8 cellular contexts compared by ENCODE assay signal in genomic region chr11:102347526-102348331, GRCh38. TPM values are rescaled to one million over a fixed set of nuclear protein-coding genes. Genes with fewer than 3 reads are reported as not detected.
DNase-seq lines count a peak whose midpoint lies in the region; ATAC-seq, FAIRE-seq and TF ChIP-seq lines count a peak whose summit lies in the region.

No MANE protein-coding gene starts in this region.

- H3K4me1 Mint-ChIP-seq in activated CD8-positive, alpha-beta memory T cell treated with anti-CD3 and anti-CD28 coated beads, Interleukin-2, amount 10 ng/mL, durations not matched to agents 7 days and 5 days, result peaks cover 29% of the 10 kb centered on the region
- H3K4me1 Mint-ChIP-seq in astrocyte (ENCODE audit: low read depth, unreplicated experiment), result peaks cover 28% of the 10 kb centered on the region

- CTCF ChIA-PET in activated CD8-positive, alpha-beta memory T cell treated with anti-CD3 and anti-CD28 coated beads, Interleukin-2, amount 10 ng/mL, durations not matched to agents 7 days and 5 days (lab: Charles Lee), result interaction anchor here (1.2 to 3.8 kb wide), 2 partner anchors 54 to 148 kb away, joined by 3 to 15 read pairs; no protein-coding TSS in a partner anchor

- H3K4me2 ChIP-seq in astrocyte (ENCODE audit: low read length), result peak overlapping the region; percentile 83

- no peaks in the 10 kb centered on the region for H3K9me3 Mint-ChIP-seq in activated CD8-positive, alpha-beta memory T cell treated with anti-CD3 and anti-CD28 coated beads, Interleukin-2, amount 10 ng/mL, durations not matched to agents 7 days and 5 days (ENCODE audit: low read depth)
- H3K9me3 Mint-ChIP-seq in astrocyte (ENCODE audit: unreplicated experiment), result no peaks in the 10 kb centered on the region

- peak overlapping the region; percentile 26 for H2AFZ ChIP-seq in astrocyte (ENCODE audit: low read depth, low read length)

- peak overlapping the region; percentile 92 for H3K4me3 ChIP-seq in NB4 (ENCODE audit: low read depth, low read length)
- peak overlapping the region; percentile 91 for H3K4me3 ChIP-seq in astrocyte (ENCODE audit: insufficient read depth, low read depth, low read length)
- H3K4me3 ChIP-seq in iPS-11a (ENCODE audit: low read depth, low read length), result peak overlapping the region; percentile 91
- H3K4me3 ChIP-seq in skeletal muscle cell (ENCODE audit: low read depth, low read length), result peak overlapping the region; percentile 86

- peaks cover 25% of the 10 kb centered on the region for H3K36me3 Mint-ChIP-seq in activated CD8-positive, alpha-beta memory T cell treated with anti-CD3 and anti-CD28 coated beads, Interleukin-2, amount 10 ng/mL, durations not matched to agents 7 days and 5 days
- H3K36me3 Mint-ChIP-seq in astrocyte (ENCODE audit: low read depth, unreplicated experiment), result peaks cover 6% of the 10 kb centered on the region

- FAIRE-seq in astrocyte (lab: Jason Lieb, UNC), result no peak

- peak overlapping the region; percentile 99 for H3K27ac ChIP-seq in astrocyte (ENCODE audit: low read depth, low read length)

- peak overlapping the region; percentile 97 for H3K27ac Mint-ChIP-seq in activated CD8-positive, alpha-beta memory T cell treated with anti-CD3 and anti-CD28 coated beads, Interleukin-2, amount 10 ng/mL, durations not matched to agents 7 days and 5 days
- peak overlapping the region; percentile 84 for H3K27ac Mint-ChIP-seq in astrocyte (ENCODE audit: unreplicated experiment)

- TF ChIP-seq CTCF in NB4 (IDR thresholded peaks at IDR 0.05; ENCODE audit: low read depth, low read length), result no peak
- TF ChIP-seq CTCF in astrocyte (IDR thresholded peaks at IDR 0.05; ENCODE audit: insufficient read depth, low read depth, low read length), result no peak

- peaks cover 10% of the 10 kb centered on the region for H3K36me3 ChIP-seq in astrocyte (ENCODE audit: insufficient read depth, low read length)

- H3K4me3 Mint-ChIP-seq in activated CD8-positive, alpha-beta memory T cell treated with anti-CD3 and anti-CD28 coated beads, Interleukin-2, amount 10 ng/mL, durations not matched to agents 7 days and 5 days, result peak overlapping the region; percentile 88
- peak overlapping the region; percentile 95 for H3K4me3 Mint-ChIP-seq in astrocyte (ENCODE audit: unreplicated experiment)

- peaks cover 52% of the 10 kb centered on the region for H3K79me2 ChIP-seq in astrocyte (ENCODE audit: insufficient read depth, low read length)

- peaks cover 19% of the 10 kb centered on the region for H3K4me1 ChIP-seq in astrocyte (ENCODE audit: insufficient read depth, low read length)

- TF ChIP-seq POLR2A in NB4 (IDR thresholded peaks at IDR 0.05; ENCODE audit: extremely low read depth, insufficient read length), result no peak

- H3K27me3 ChIP-seq in astrocyte (ENCODE audit: insufficient read depth, low read length), result no peaks in the 10 kb centered on the region

- DNase-seq in activated CD8-positive, alpha-beta memory T cell treated with anti-CD3 and anti-CD28 coated beads, Interleukin-2, amount 10 ng/mL, durations not matched to agents 7 days and 5 days, result peak; percentile 47
- DNase-seq in activated CD8-positive, alpha-beta memory T cell treated with anti-CD3 and anti-CD28 coated beads, Interleukin-2, amount 50 U/mL, for 48 hours, result no peak
- DNase-seq in NB4 (ENCODE audit: low read depth) (peak; percentile 65), astrocyte (ENCODE audit: low read depth) (peak; percentile 35), skeletal muscle cell (ENCODE audit: low read depth) (no peak), cortex of kidney (lab: John Stamatoyannopoulos, UW) (no peak)

- peak overlapping the region; percentile 95 for H3K9ac ChIP-seq in astrocyte (ENCODE audit: low read length)

- H4K20me1 ChIP-seq in astrocyte (ENCODE audit: insufficient read depth, low read length), result peaks cover 15% of the 10 kb centered on the region

- no peaks in the 10 kb centered on the region for H3K9me3 ChIP-seq in astrocyte (ENCODE audit: insufficient read depth, low read depth, low read length)

- peak; percentile 5 for ATAC-seq in activated CD8-positive, alpha-beta memory T cell treated with anti-CD3 and anti-CD28 coated beads, Interleukin-2, amount 10 ng/mL, durations not matched to agents 7 days and 5 days
- peak; percentile 14 for ATAC-seq in HG02571 (IDR thresholded peaks at IDR 0.05; ENCODE audit: unreplicated experiment)

- no peaks in the 10 kb centered on the region for H3K27me3 Mint-ChIP-seq in activated CD8-positive, alpha-beta memory T cell treated with anti-CD3 and anti-CD28 coated beads, Interleukin-2, amount 10 ng/mL, durations not matched to agents 7 days and 5 days
- no peaks in the 10 kb centered on the region for H3K27me3 Mint-ChIP-seq in astrocyte (ENCODE audit: low read depth, unreplicated experiment)

RNA-seq across cellular contexts. Expression of gene BIRC2, which starts 0.7 kb away (rescaled TPM):
- 10 to 100 TPM; 30.7 to 30.9 TPM for total RNA-seq in activated CD8-positive, alpha-beta memory T cell treated with anti-CD3 and anti-CD28 coated beads, Interleukin-2, amount 10 ng/mL, durations not matched to agents 7 days and 5 days
- 69.9 and 72.0 TPM in 2 replicates for total RNA-seq in astrocyte

RNA-seq across cellular contexts. Expression of gene BIRC3, which starts 30.4 kb away (rescaled TPM):
- total RNA-seq in activated CD8-positive, alpha-beta memory T cell treated with anti-CD3 and anti-CD28 coated beads, Interleukin-2, amount 10 ng/mL, durations not matched to agents 7 days and 5 days, result 100 to 1,000 TPM in 1 of 2 experiments, 10 to 100 TPM in 1; 46.4 to 231 TPM
- total RNA-seq in astrocyte, result 2.2 and 2.6 TPM in 2 replicates

Comparison
In these comparisons a context has a peak if more than half of its experiments do, and no peak if none do; other contexts are left out.
1. DNase-seq: peak in activated CD8-positive, alpha-beta memory T cell treated with anti-CD3 and anti-CD28 coated beads, Interleukin-2, amount 10 ng/mL, durations not matched to agents 7 days and 5 days (single experiment), NB4 (single experiment) and astrocyte (single experiment); none in activated CD8-positive, alpha-beta memory T cell treated with anti-CD3 and anti-CD28 coated beads, Interleukin-2, amount 50 U/mL, for 48 hours (single experiment), skeletal muscle cell (single experiment) and cortex of kidney (single experiment).
2. RNA of gene BIRC3, which starts 30.4 kb away (total RNA-seq): 46.4 to 231 TPM in activated CD8-positive, alpha-beta memory T cell treated with anti-CD3 and anti-CD28 coated beads, Interleukin-2, amount 10 ng/mL, durations not matched to agents 7 days and 5 days; 2.2 to 2.6 TPM in astrocyte; every median in the first group is over 10 times any median in the second.
3. Peak in every context shown above with its lines, with median percentiles within 50 percentile points of each other: H3K4me3 ChIP-seq.